8 cellular contexts compared by ENCODE assay signal in genomic region chr4:6716018-6716911, GRCh38. TPM values are rescaled to one million over a fixed set of nuclear protein-coding genes. Genes with fewer than 3 reads are reported as not detected.
DNase-seq lines count a peak whose midpoint lies in the region; ATAC-seq, FAIRE-seq and TF ChIP-seq lines count a peak whose summit lies in the region.

Gene BLOC1S4 (plus strand): TSS chr4:6716174. CDS start chr4:6716210, 36 bp downstream.

- no peak for TF ChIP-seq CTCF in WTC11 (IDR thresholded peaks at IDR 0.05)
- peak; percentile 29 for TF ChIP-seq CTCF in bronchial epithelial cell (IDR thresholded peaks at IDR 0.05; ENCODE audit: insufficient read depth, low read length, severe bottlenecking)
- peak in 7 of 11 experiments; percentile 19 to 43 (median 28) for TF ChIP-seq CTCF in spleen (IDR thresholded peaks at IDR 0.05 in 8 of 11, conservative IDR thresholded peaks at IDR 0.05 in 3 of 11)

- peak within 1 kb of the TSS; percentile 82 for H3K4me3 ChIP-seq in ACC112 (ENCODE audit: low read depth, low read length)
- H3K4me3 ChIP-seq in bronchial epithelial cell (ENCODE audit: low read depth, low read length): peak within 1 kb of the TSS; percentile 96
- H3K4me3 ChIP-seq in spleen: peak within 1 kb of the TSS; percentile 38 to 96 (median 76)

- FAIRE-seq in bronchial epithelial cell (lab: Jason Lieb, UNC): no peak

- H3K9me3 Mint-ChIP-seq in WTC11 (peaks cover 4% of the 10 kb centered on the region), immature natural killer cell (no peaks in the 10 kb centered on the region)

- peak; percentile 77 for DNase-seq in NCI-H2171 treated with DMSO at 0.1 percent for 48 hours (lab: John Stamatoyannopoulos, UW)
- peak; percentile 77 for DNase-seq in WTC11 (ENCODE audit: low spot score)
- peak; percentile 82 for DNase-seq in bronchial epithelial cell (ENCODE audit: low read depth)
- DNase-seq in immature natural killer cell: peak; percentile 92 to 94 (median 94)
- peak; percentile 96 for DNase-seq in spleen

- peaks cover 5% of the 10 kb centered on the region for H3K4me1 ChIP-seq in ACC112 (ENCODE audit: control insufficient read depth, insufficient read depth, low read length, unreplicated experiment)
- peaks cover 17 to 55% (median 39%) of the 10 kb centered on the region in 6 donors for H3K4me1 ChIP-seq in spleen

- H2AFZ ChIP-seq in ACC112 (ENCODE audit: low read length, unreplicated experiment): peak within 1 kb of the TSS; percentile 91

- peak within 1 kb of the TSS; percentile 21; the same call in 1 of the 2 replicates for H3K27ac ChIP-seq in ACC112 (ENCODE audit: low read depth, low read length)
- peak within 1 kb of the TSS; percentile 82 to 99 (median 97) for H3K27ac ChIP-seq in spleen

- H3K27ac Mint-ChIP-seq in WTC11 (peak within 1 kb of the TSS; percentile 96), immature natural killer cell (peak within 1 kb of the TSS; percentile 92 to 98 (median 95))

- CTCF ChIA-PET in WTC11 (lab: Charles Lee): interaction anchor here (0.7 to 9.7 kb wide), 13 partner anchors 15 to 441 kb away, joined by 3 to 94 read pairs (median 4); a partner anchor contains a TSS

- H3K4me3 Mint-ChIP-seq in WTC11 (peak within 1 kb of the TSS; percentile 75), immature natural killer cell (peak within 1 kb of the TSS; percentile 92 to 97 (median 95))

- ATAC-seq in GM18861 (IDR thresholded peaks at IDR 0.05; ENCODE audit: unreplicated experiment): peak; percentile 58
- peak; percentile 68 for ATAC-seq in HG03095 (IDR thresholded peaks at IDR 0.05; ENCODE audit: unreplicated experiment)
- peak; percentile 73 for ATAC-seq in WTC11

- 0 to 1% (median 0%) methylated on average over 40 to 109 of the region's 109 CpGs for WGBS in spleen, 5 donors

- peaks cover 24% of the 10 kb centered on the region for H3K79me2 ChIP-seq in ACC112 (ENCODE audit: control insufficient read depth, insufficient read depth, low read length, unreplicated experiment)

- H3K36me3 ChIP-seq in ACC112 (ENCODE audit: insufficient read depth, low read length) (no peaks in the 10 kb centered on the region), bronchial epithelial cell (ENCODE audit: control insufficient read depth, insufficient read depth, low read length) (no peaks in the 10 kb centered on the region), spleen (peaks cover 0 to 10% (median 0%) of the 10 kb centered on the region in 6 donors)

- H3K36me3 Mint-ChIP-seq in WTC11 (no peaks in the 10 kb centered on the region), immature natural killer cell (peaks cover 4 to 5% (median 4%) of the 10 kb centered on the region in 3 donors)

- H3K9me3 ChIP-seq in spleen: no peaks in the 10 kb centered on the region

- H3K27me3 ChIP-seq in ACC112 (ENCODE audit: insufficient read depth, low read length) (no peaks in the 10 kb centered on the region), bronchial epithelial cell (ENCODE audit: control insufficient read depth, insufficient read depth, low read length) (no peaks in the 10 kb centered on the region), spleen (replicated peaks in 1 of 7) (no peaks in the 10 kb centered on the region)

- peak; percentile 61 to 83 (median 66) for TF ChIP-seq POLR2A in spleen (IDR thresholded peaks at IDR 0.05)

- intact Hi-C loops in spleen (cut with DNase I; ENCODE audit: low total_unique reads): loop anchor here (5.0 kb wide), 1 partner anchor 66 kb away; the partner anchor contains the start of gene KIAA0232

- peaks cover 8% of the 10 kb centered on the region for H3K4me1 Mint-ChIP-seq in WTC11
- peaks cover 40 to 50% of the 10 kb centered on the region in 2 donors for H3K4me1 Mint-ChIP-seq in immature natural killer cell

- POLR2A ChIA-PET in WTC11 (lab: Charles Lee): interaction anchor here (1.1 to 1.2 kb wide), 2 partner anchors 15 to 327 kb away, joined by 3 read pairs; no protein-coding TSS in a partner anchor

- peaks cover 34% of the 10 kb centered on the region for H3K27me3 Mint-ChIP-seq in WTC11 (ENCODE audit: low read depth)
- peaks cover 5 to 7% (median 6%) of the 10 kb centered on the region in 3 donors for H3K27me3 Mint-ChIP-seq in immature natural killer cell (ENCODE audit: low read depth in 3 of 3)

TF ChIP-seq in WTC11, 78 proteins besides CTCF, POLR2A, EP300 and RAD21 (continues in another document):
- TF ChIP-seq E2F5 (CRISPR knock-in tag; IDR thresholded peaks at IDR 0.05) (peak; percentile 18; the same call in 1 of the 2 replicates), ZNF317 (CRISPR knock-in tag; IDR thresholded peaks at IDR 0.05; ENCODE audit: borderline replicate concordance, low read depth) (0 out of 2 replicates have a peak, but pooled peaks have one; percentile 55), MAX (CRISPR knock-in tag; IDR thresholded peaks at IDR 0.05) (peak; percentile 79), ZNF425 (CRISPR knock-in tag; conservative IDR thresholded peaks at IDR 0.05) (no peak), ZNF138 (CRISPR knock-in tag; conservative IDR thresholded peaks at IDR 0.05) (no peak), JAZF1 (CRISPR knock-in tag; IDR thresholded peaks at IDR 0.05) (no peak), ZNF532 (CRISPR knock-in tag; IDR thresholded peaks at IDR 0.05; ENCODE audit: borderline replicate concordance) (no peak), CREB1 (CRISPR knock-in tag; IDR thresholded peaks at IDR 0.05) (no peak), ZNF263 (CRISPR knock-in tag; IDR thresholded peaks at IDR 0.05; ENCODE audit: low read depth) (0 out of 2 replicates have a peak, but pooled peaks have one; percentile 55), PRRX2 (CRISPR knock-in tag; IDR thresholded peaks at IDR 0.05) (no peak), FOXK1 (CRISPR knock-in tag; IDR thresholded peaks at IDR 0.05) (peak; percentile 63), TEAD4 (CRISPR knock-in tag; IDR thresholded peaks at IDR 0.05) (no peak), ESRRA (CRISPR knock-in tag; IDR thresholded peaks at IDR 0.05; ENCODE audit: borderline replicate concordance) (peak; percentile 22; the same call in 1 of the 2 replicates)

RNA-seq across cellular contexts. Expression of gene BLOC1S4, which starts in this region (rescaled TPM):
- total RNA-seq in WTC11 (2021): 21.4 to 23.4 TPM (median 21.9 TPM) in 3 replicates
- total RNA-seq in bronchial epithelial cell: 14.2 and 14.5 TPM in 2 replicates
- 10 to 100 TPM; 53.5 to 65.8 (median 54.2) TPM for polyA plus RNA-seq in immature natural killer cell
- 10 to 100 TPM; 13.4 to 24.2 (median 16.7) TPM for total RNA-seq in spleen
- 10 to 100 TPM; 19.6 to 22.8 (median 20.3) TPM for polyA plus RNA-seq in spleen

Comparison
In these comparisons a context has a peak if more than half of its experiments do, and no peak if none do; other contexts are left out.
1. Peak in every context shown above with its lines: DNase-seq, ATAC-seq, H3K4me3 ChIP-seq and H3K27ac ChIP-seq.